ENCODE assay signal across 21 cellular contexts in genomic region chr4:123073650-123074049, GRCh38.
DNase-seq lines count a peak whose midpoint lies in the region; ATAC-seq lines count a peak whose summit lies in the region.
"Had no signal": no experiment of that assay in that cellular context is flagged by ENCODE, and none has a peak within 500 bp of the region (broad histone marks: within the 10 kb centered on the region; RNA-seq: fewer than 3 reads in every experiment).

No MANE protein-coding gene starts in this region.

- DNase-seq in germinal center (ENCODE audit: low spot score) (peak; percentile 14), NOMO-1 (lab: John Stamatoyannopoulos, UW; ENCODE audit: unreplicated experiment in 2 of 2) (no peak), NCI-H524 (lab: John Stamatoyannopoulos, UW) (no peak)
- DNase-seq: C1 segment of cervical spinal cord, DMS79 treated with DMSO at 0.1 percent for 48 hours, Karpas-422, MG63, NCI-H1048, NCI-H1436, NCI-H1930, NCI-H226, NCI-H524 treated with DMSO at 0.1 percent for 48 hours, PC-3, SIG-M5, T-helper 1 cell, T1000 had no signal

- ATAC-seq in GM18867 (IDR thresholded peaks at IDR 0.05; ENCODE audit: unreplicated experiment) (peak; percentile 77), GM21526 (IDR thresholded peaks at IDR 0.05; ENCODE audit: low FRiP score, unreplicated experiment) (peak; percentile 53), HG02973 (IDR thresholded peaks at IDR 0.05; ENCODE audit: unreplicated experiment) (peak; percentile 77), HG03175 (IDR thresholded peaks at IDR 0.05; ENCODE audit: unreplicated experiment) (no peak)
- ATAC-seq: PC-3, SK-N-SH treated with all-trans-retinoic acid at 6 μM for 48 hours had no signal
